In the genomic region with DNA sequence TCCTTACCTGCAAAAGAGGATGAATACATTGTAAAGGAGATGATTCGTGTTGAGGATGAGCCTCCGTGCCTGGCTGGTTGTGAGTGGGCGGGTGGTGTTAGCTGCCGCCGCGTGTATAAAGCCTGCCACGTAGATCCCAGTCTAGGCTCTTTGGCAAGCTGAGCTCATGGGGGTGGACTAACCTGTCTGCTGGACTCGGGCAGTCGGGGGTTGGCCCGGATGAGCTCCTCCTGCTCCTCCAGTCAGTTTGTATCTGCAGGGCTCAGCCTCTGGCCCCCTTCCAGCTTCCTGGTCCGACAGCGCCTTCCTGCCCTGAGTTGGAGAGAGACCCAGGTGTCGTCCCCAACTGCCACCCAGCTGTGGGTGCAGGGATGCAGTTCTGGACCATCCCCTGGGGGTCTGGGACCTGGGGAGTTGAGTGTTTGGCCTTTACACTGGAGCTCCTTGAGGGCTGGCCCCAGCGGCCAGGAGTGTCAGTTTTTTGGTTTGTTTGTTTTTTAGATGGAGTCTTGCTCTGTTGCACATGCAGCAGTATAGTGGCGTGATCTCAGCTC, we compare ENCODE assay signal across 11 cellular contexts. TPM values are rescaled to one million over a fixed set of nuclear protein-coding genes. Genes with fewer than 3 reads are reported as not detected.
A peak's percentile ranks its signal among the peaks of the same experiment; 100 is the strongest.
DNase-seq lines count a peak whose midpoint lies in the region; ATAC-seq and TF ChIP-seq lines count a peak whose summit lies in the region.
"Had no signal": no experiment of that assay in that cellular context is flagged by ENCODE, and none has a peak within 500 bp of the region (broad histone marks: within the 10 kb centered on the region; RNA-seq: fewer than 3 reads in every experiment).

No MANE protein-coding gene starts in this region.

- H4K20me1 ChIP-seq in OCI-LY1 (ENCODE audit: insufficient read depth, low read length): no peaks in the 10 kb centered on the region

- H3K14ac ChIP-seq in trophoblast cell (ENCODE audit: low read length): no peak overlapping the region

- H3K79me1 ChIP-seq in trophoblast cell (ENCODE audit: low read length): no peaks in the 10 kb centered on the region

- H3F3A ChIP-seq in OCI-LY1 (ENCODE audit: insufficient read depth, low read length): no peaks in the 10 kb centered on the region

- peaks cover 25% of the 10 kb centered on the region for H3K4me1 ChIP-seq in OCI-LY1 (ENCODE audit: insufficient read depth, low read length, severe bottlenecking)
- peaks cover 6% of the 10 kb centered on the region for H3K4me1 ChIP-seq in effector memory CD4-positive, alpha-beta T cell (ENCODE audit: control insufficient read depth, insufficient read depth, low read length, poor library complexity, severe bottlenecking)
- peaks cover 11 to 16% of the 10 kb centered on the region in 2 experiments for H3K4me1 ChIP-seq in trophoblast cell (ENCODE audit: control insufficient read depth in 1 of 2, insufficient read depth in 2 of 2, low read length in 2 of 2)

- no peak overlapping the region for H2BK12ac ChIP-seq in trophoblast cell (ENCODE audit: low read length)

- H2AK5ac ChIP-seq in trophoblast cell (ENCODE audit: low read length): no peak overlapping the region

- peak overlapping the region; percentile 22 for H4K8ac ChIP-seq in trophoblast cell (ENCODE audit: low read depth, low read length)

- H3K36me3 ChIP-seq in OCI-LY1 (ENCODE audit: insufficient read depth, low read length) (peaks cover 4% of the 10 kb centered on the region; the same call in 1 of the 2 replicates), trophoblast cell (ENCODE audit: control insufficient read depth in 1 of 2, insufficient read depth in 2 of 2, low read length in 2 of 2) (peaks cover 5 to 6% of the 10 kb centered on the region in 2 experiments)
- H3K36me3 ChIP-seq in effector memory CD4-positive, alpha-beta T cell (ENCODE audit: control insufficient read depth, insufficient read depth, low read length): peaks cover 17% of the 10 kb centered on the region

- H4K12ac ChIP-seq in trophoblast cell (ENCODE audit: low read depth, low read length): no peak overlapping the region

- no peak overlapping the region for H2BK120ac ChIP-seq in trophoblast cell (ENCODE audit: insufficient read depth, low read length, poor library complexity)

- peak overlapping the region; percentile 22; the same call in 1 of the 2 replicates for H3K4me2 ChIP-seq in OCI-LY1 (ENCODE audit: low read length)
- no peak overlapping the region for H3K4me2 ChIP-seq in trophoblast cell (ENCODE audit: low read length)

- WGBS in trophoblast cell (ENCODE audit: extremely low coverage, insufficient coverage, insufficient read length): no CpG with 5 or more reads among the region's 15 CpGs

- H3K9ac ChIP-seq in OCI-LY1 (ENCODE audit: low read length): peak overlapping the region; percentile 22; the same call in 1 of the 2 replicates
- H3K9ac ChIP-seq in trophoblast cell (ENCODE audit: low read length): no peak overlapping the region

- H3K27me3 ChIP-seq in OCI-LY1 (ENCODE audit: insufficient read depth, low read length): no peaks in the 10 kb centered on the region
- no peaks in the 10 kb centered on the region for H3K27me3 ChIP-seq in effector memory CD4-positive, alpha-beta T cell (replicated peaks; ENCODE audit: control insufficient read depth, insufficient read depth, low read length, poor library complexity, severe bottlenecking)
- no peaks in the 10 kb centered on the region for H3K27me3 ChIP-seq in trophoblast cell (ENCODE audit: insufficient read depth, low read length)
- H3K27me3 ChIP-seq: sigmoid colon had no signal

- no peak overlapping the region for H2AFZ ChIP-seq in OCI-LY1 (ENCODE audit: low read length)
- H2AFZ ChIP-seq in trophoblast cell (ENCODE audit: insufficient read depth, low read length, poor library complexity): peak overlapping the region; percentile 3

- no peak overlapping the region for H4K91ac ChIP-seq in trophoblast cell (ENCODE audit: low read depth, low read length)

- no peaks in the 10 kb centered on the region for H3K79me2 ChIP-seq in OCI-LY1 (ENCODE audit: insufficient read depth, low read length)
- peaks cover 3% of the 10 kb centered on the region for H3K79me2 ChIP-seq in trophoblast cell (ENCODE audit: control insufficient read depth, insufficient read depth, low read length, poor library complexity)

- peak overlapping the region; percentile 6 for H3K4ac ChIP-seq in trophoblast cell (ENCODE audit: low read depth, low read length)

- H3K4me3 ChIP-seq in OCI-LY1 (ENCODE audit: low read depth, low read length, poor library complexity, severe bottlenecking): no peak overlapping the region
- no peak overlapping the region for H3K4me3 ChIP-seq in effector memory CD4-positive, alpha-beta T cell (ENCODE audit: insufficient read depth, low read depth, low read length, poor library complexity, severe bottlenecking)
- no peak overlapping the region for H3K4me3 ChIP-seq in trophoblast cell (ENCODE audit: low read depth, low read length)
- H3K4me3 ChIP-seq: sigmoid colon had no signal

- no peak overlapping the region for H2BK5ac ChIP-seq in trophoblast cell (ENCODE audit: low read depth, low read length, poor library complexity)

- H3K23ac ChIP-seq in trophoblast cell (ENCODE audit: low read length): no peak overlapping the region

- no peaks in the 10 kb centered on the region for H3K9me2 ChIP-seq in OCI-LY1 (ENCODE audit: low read depth, low read length)

- ATAC-seq in HG03095 (IDR thresholded peaks at IDR 0.05; ENCODE audit: unreplicated experiment) (no peak), HG02870 (IDR thresholded peaks at IDR 0.05; ENCODE audit: unreplicated experiment) (no peak)
- no peak for ATAC-seq in activated CD4-positive, CD25-positive, alpha-beta regulatory T cell treated with anti-CD3 and anti-CD28 coated beads, Interleukin-2, amount 50 U/mL, for 24 hours

- peak overlapping the region; percentile 79 for H3K27ac ChIP-seq in OCI-LY1 (ENCODE audit: low read depth, low read length, poor library complexity, severe bottlenecking)
- H3K27ac ChIP-seq in effector memory CD4-positive, alpha-beta T cell (ENCODE audit: insufficient read depth, low read length, poor library complexity, severe bottlenecking): peak overlapping the region; percentile 13
- H3K27ac ChIP-seq in trophoblast cell (ENCODE audit: low read depth, low read length): no peak overlapping the region
- H3K27ac ChIP-seq: sigmoid colon had no signal

- no peak for TF ChIP-seq CTCF in OCI-LY1 (IDR thresholded peaks at IDR 0.05; ENCODE audit: low read length)

- H3K18ac ChIP-seq in trophoblast cell (ENCODE audit: low read length): no peak overlapping the region

- H3K9me3 ChIP-seq in OCI-LY1 (ENCODE audit: low read length): no peaks in the 10 kb centered on the region
- no peaks in the 10 kb centered on the region for H3K9me3 ChIP-seq in effector memory CD4-positive, alpha-beta T cell (ENCODE audit: control insufficient read depth, low read length)
- peaks cover 3% of the 10 kb centered on the region for H3K9me3 ChIP-seq in trophoblast cell (ENCODE audit: insufficient read depth, low read depth, low read length)
- H3K9me3 ChIP-seq: sigmoid colon had no signal

- DNase-seq in DMS79 (lab: John Stamatoyannopoulos, UW): peak; percentile 51
- DNase-seq in effector memory CD4-positive, alpha-beta T cell: no peak
- peak; percentile 73 for DNase-seq in trophoblast cell
- DNase-seq in amniotic stem cell (lab: John Stamatoyannopoulos, UW): no peak
- DNase-seq: activated B cell treated with CpG ODN at 0.5 μM for 24 hours, NCI-H2171, sigmoid colon had no signal

RNA-seq across cellular contexts. Expression of a gene that starts 20.9 kb away (rescaled TPM):
- polyA plus RNA-seq in trophoblast cell (2013): 261 and 265 TPM in 2 replicates

RNA-seq across cellular contexts. Expression of a gene that starts 21.6 kb away (rescaled TPM):
- 157 and 159 TPM in 2 replicates for polyA plus RNA-seq in trophoblast cell (2013)

RNA-seq across cellular contexts. Expression of a gene that starts 32.1 kb away (rescaled TPM):
- 61.8 and 62.4 TPM in 2 replicates for polyA plus RNA-seq in trophoblast cell (2013)

RNA-seq across cellular contexts. Expression of a gene that starts 32.6 kb away (rescaled TPM):
- polyA plus RNA-seq in trophoblast cell (2013): not detected in 2 replicates

RNA-seq across cellular contexts. Expression of a gene that starts 54.4 kb away (rescaled TPM):
- polyA plus RNA-seq in trophoblast cell (2013): 67.2 and 69.0 TPM in 2 replicates

Comparison
In these comparisons a context has a peak if more than half of its experiments do, and no peak if none do; other contexts are left out.
1. DNase-seq: peak in DMS79 (single experiment) and trophoblast cell (2 of 2); none in effector memory CD4-positive, alpha-beta T cell (0 of 3) and amniotic stem cell (single experiment).